In genomic region chr4:82774711-82775171, GRCh38 we compare ENCODE assay signal across 17 cellular contexts. TPM values are rescaled to one million over a fixed set of nuclear protein-coding genes. Genes with fewer than 3 reads are reported as not detected.
A peak's percentile ranks its signal among the peaks of the same experiment; 100 is the strongest.
DNase-seq lines count a peak whose midpoint lies in the region; ATAC-seq and TF ChIP-seq lines count a peak whose summit lies in the region.
"Had no signal": no experiment of that assay in that cellular context is flagged by ENCODE, and none has a peak within 500 bp of the region (broad histone marks: within the 10 kb centered on the region; RNA-seq: fewer than 3 reads in every experiment).

No MANE protein-coding gene starts in this region.

- intact Hi-C loops in A673 (cut with micrococcal nuclease; ENCODE audit: unreplicated experiment) = no loop called here

- H3K27ac ChIP-seq in osteoblast (ENCODE audit: low read depth, low read length) (no peak overlapping the region), A673 (ENCODE audit: low read depth, low read length, poor library complexity, severe bottlenecking) (no peak overlapping the region)
- H3K27ac ChIP-seq: ascending aorta, pancreas, RWPE1 had no signal

- peaks cover 22% of the 10 kb centered on the region for H3K4me1 ChIP-seq in adipocyte (ENCODE audit: control insufficient read depth, insufficient read depth, low read length)
- peaks cover 11% of the 10 kb centered on the region for H3K4me1 ChIP-seq in osteoblast (ENCODE audit: insufficient read depth, low read length)
- no peaks in the 10 kb centered on the region for H3K4me1 ChIP-seq in A673 (ENCODE audit: insufficient read depth, low read length, poor library complexity, severe bottlenecking)
- H3K4me1 ChIP-seq: ascending aorta, pancreas had no signal

- POLR2A ChIA-PET in A673 (lab: Charles Lee; ENCODE audit: low non-redundant PET) = no interaction called here

- H3K4me3 ChIP-seq in adipocyte (ENCODE audit: low read length) (no peak overlapping the region), osteoblast (ENCODE audit: insufficient read depth, low read length) (no peak overlapping the region), A673 (ENCODE audit: low read depth, low read length, poor library complexity, severe bottlenecking) (no peak overlapping the region)
- H3K4me3 ChIP-seq: ascending aorta, K562, pancreas had no signal

- DNase-seq in EL (peak; percentile 69), adipocyte (ENCODE audit: low read depth) (peak; percentile 46), glomerular visceral epithelial cell (ENCODE audit: extremely low spot score) (peak; percentile 89), osteoblast (ENCODE audit: insufficient read length, low spot score, missing footprints) (no peak), left lobe of liver (ENCODE audit: low spot score) (no peak), pons (ENCODE audit: low spot score) (no peak), NCI-H510A (lab: John Stamatoyannopoulos, UW) (no peak), A673 (ENCODE audit: low spot score) (no peak)
- DNase-seq: activated CD4-positive, alpha-beta T cell treated with anti-CD3 and anti-CD28 coated beads for 4 hours; activated T-cell treated with anti-CD3 and anti-CD28 coated beads, Interleukin-2, amount 50 U/mL, for 4 hours; DMS79; NCI-H1694 treated with DMSO at 0.1 percent for 48 hours; NCI-H526 treated with DMSO at 0.1 percent for 48 hours; pancreas had no signal

- H4K20me1 ChIP-seq in osteoblast (ENCODE audit: insufficient read depth, low read length) = no peaks in the 10 kb centered on the region

- no peak overlapping the region for H2AFZ ChIP-seq in osteoblast (ENCODE audit: low read length)

- H3K9ac ChIP-seq in adipocyte (ENCODE audit: low read length) = peak overlapping the region; percentile 31

- peak overlapping the region; percentile 26 for H3K4me2 ChIP-seq in osteoblast (ENCODE audit: insufficient read depth, low read length)

- TF ChIP-seq CTCF in osteoblast (IDR thresholded peaks at IDR 0.05; ENCODE audit: extremely low read depth, low read depth, low read length) = no peak
- TF ChIP-seq CTCF in A673 (conservative IDR thresholded peaks at IDR 0.05; ENCODE audit: low read depth, low read length) = no peak

- H3K36me3 ChIP-seq in adipocyte (ENCODE audit: control insufficient read depth, insufficient read depth, low read length, severe bottlenecking) (no peaks in the 10 kb centered on the region), osteoblast (ENCODE audit: insufficient read depth, low read length) (no peaks in the 10 kb centered on the region), A673 (ENCODE audit: insufficient read depth, low read length, poor library complexity, severe bottlenecking) (no peaks in the 10 kb centered on the region)
- H3K36me3 ChIP-seq: ascending aorta, pancreas had no signal

- no peaks in the 10 kb centered on the region for H3K9me3 ChIP-seq in adipocyte (ENCODE audit: control insufficient read depth, low read length)
- H3K9me3 ChIP-seq in osteoblast (ENCODE audit: low read depth, low read length) = no peaks in the 10 kb centered on the region
- no peaks in the 10 kb centered on the region for H3K9me3 ChIP-seq in A673 (ENCODE audit: low read depth, low read length, poor library complexity, severe bottlenecking)
- H3K9me3 ChIP-seq: ascending aorta, pancreas had no signal

- BruUV-seq in A673 (replicated peaks; lab: Mats Ljungman, UMichigan) = no TSS peak

- CTCF ChIA-PET in A673 (lab: Charles Lee) = no interaction called here

- H3K27me3 ChIP-seq in adipocyte (replicated peaks; ENCODE audit: control insufficient read depth, insufficient read depth, low read length) (no peaks in the 10 kb centered on the region), osteoblast (ENCODE audit: insufficient read depth, low read length) (peaks cover 2% of the 10 kb centered on the region), A673 (replicated peaks; ENCODE audit: insufficient read depth, low read depth, low read length, poor library complexity) (no peaks in the 10 kb centered on the region)
- H3K27me3 ChIP-seq: ascending aorta, pancreas had no signal

- no peak for ATAC-seq in left lobe of liver
- ATAC-seq: activated T-cell treated with anti-CD3 and anti-CD28 coated beads, Interleukin-2, amount 50 U/mL, for 4 hours; K562 had no signal

- no peaks in the 10 kb centered on the region for H3K79me2 ChIP-seq in osteoblast (ENCODE audit: insufficient read depth, low read length)

RNA-seq across cellular contexts. Expression of gene SCD5, which starts 23.9 kb away (rescaled TPM):
- total RNA-seq in osteoblast (9.4 and 11.9 TPM in 2 replicates), left lobe of liver (1.6 TPM), A673 (2021) (15.8 and 17.9 TPM in 2 replicates)

Comparison
In these comparisons a context has a peak if more than half of its experiments do, and no peak if none do; other contexts are left out.
1. DNase-seq: peak in EL (single experiment), adipocyte (single experiment) and glomerular visceral epithelial cell (single experiment); none in osteoblast (single experiment), left lobe of liver (single experiment), pons (single experiment), NCI-H510A (single experiment) and A673 (single experiment).